ENCODE assay signal across 17 cellular contexts in genomic region chr1:173433927-173434326, GRCh38.
"Had no signal": no experiment of that assay in that cellular context is flagged by ENCODE, and none has a peak within 500 bp of the region (broad histone marks: within the 10 kb centered on the region; RNA-seq: fewer than 3 reads in every experiment).

No MANE protein-coding gene starts in this region.

- H3K27ac ChIP-seq: esophagus squamous epithelium, foreskin keratinocyte, pancreas, tibial artery had no signal

- H3K27ac Mint-ChIP-seq: dendritic cell treated with granulocyte-macrophage colony-stimulating factor and Interleukin-4, amounts not matched to agents 40 ng/mL and 50 ng/mL, for 4 days; nephron; progenitor cell of endocrine pancreas had no signal

- H3K27me3 Mint-ChIP-seq: dendritic cell treated with granulocyte-macrophage colony-stimulating factor and Interleukin-4, amounts not matched to agents 40 ng/mL and 50 ng/mL, for 4 days; progenitor cell of endocrine pancreas had no signal

- H3K27me3 ChIP-seq: esophagus squamous epithelium, foreskin keratinocyte, pancreas, tibial artery had no signal

- H3K4me3 ChIP-seq: esophagus squamous epithelium, lung, mucosa of descending colon, pancreas, smooth muscle cell, tibial artery had no signal

- H3K36me3 ChIP-seq: esophagus squamous epithelium, pancreas, tibial artery had no signal

- H3K9me3 ChIP-seq: esophagus squamous epithelium, mucosa of descending colon, pancreas, tibial artery had no signal

- H3K9me3 Mint-ChIP-seq: dendritic cell treated with granulocyte-macrophage colony-stimulating factor and Interleukin-4, amounts not matched to agents 40 ng/mL and 50 ng/mL, for 4 days; nephron had no signal

- H3K4me3 Mint-ChIP-seq: dendritic cell treated with granulocyte-macrophage colony-stimulating factor and Interleukin-4, amounts not matched to agents 40 ng/mL and 50 ng/mL, for 4 days; nephron had no signal

- DNase-seq: cerebellar nuclear complex; esophagus squamous epithelium; foreskin keratinocyte; left colon; left ventricle myocardium superior; mucosa of descending colon; occipital lobe; pancreas; right cardiac atrium; stimulated activated CD4-positive, alpha-beta T cell treated with anti-CD3 and anti-CD28 coated beads, Interleukin-2, amount 100 ng/mL, for 48 hours; stimulated activated naive CD8-positive, alpha-beta T cell treated with anti-CD3 and anti-CD28 coated beads, Interleukin-15, Interleukin-2, amounts not matched to agents 100 U/mL and 50 U/mL, for 24 hours; tibial artery had no signal

- ATAC-seq: foreskin keratinocyte; left colon; left ventricle myocardium superior; mucosa of descending colon; pancreas; right cardiac atrium; stimulated activated naive CD8-positive, alpha-beta T cell treated with anti-CD3 and anti-CD28 coated beads, Interleukin-15, Interleukin-2, amounts not matched to agents 100 U/mL and 50 U/mL, for 24 hours had no signal

- H3K4me2 ChIP-seq: smooth muscle cell had no signal
